Comparison of ENCODE assay signal across 21 cellular contexts in genomic region chr1:178714453-178714852, GRCh38.
"Had no signal": no experiment of that assay in that cellular context is flagged by ENCODE, and none has a peak within 500 bp of the region (broad histone marks: within the 10 kb centered on the region; RNA-seq: fewer than 3 reads in every experiment).

No MANE protein-coding gene starts in this region.

- ATAC-seq: Panc1, PC-3, SK-N-SH treated with all-trans-retinoic acid at 6 μM for 48 hours had no signal

- DNase-seq: Kasumi-1; KG1; MM.1S; NCI-H1092 treated with DMSO at 0.1 percent for 48 hours; NCI-H1436; NCI-H187; NCI-H2029; NCI-H2081 treated with DMSO at 0.1 percent for 48 hours; NCI-H2171; NCI-H446; NCI-H510A; NCI-H524 treated with DMSO at 0.1 percent for 48 hours; NCI-H69; NCI-H774; NK-92 treated with Interleukin-12 subunit alpha and Interleukin-12 subunit beta, amount 100 ng/mL, for 24 hours; PC-3; SHP77; T-helper 1 cell had no signal

- H3K27ac ChIP-seq: RWPE1 had no signal
